22 cellular contexts compared by ENCODE assay signal in the genomic region with DNA sequence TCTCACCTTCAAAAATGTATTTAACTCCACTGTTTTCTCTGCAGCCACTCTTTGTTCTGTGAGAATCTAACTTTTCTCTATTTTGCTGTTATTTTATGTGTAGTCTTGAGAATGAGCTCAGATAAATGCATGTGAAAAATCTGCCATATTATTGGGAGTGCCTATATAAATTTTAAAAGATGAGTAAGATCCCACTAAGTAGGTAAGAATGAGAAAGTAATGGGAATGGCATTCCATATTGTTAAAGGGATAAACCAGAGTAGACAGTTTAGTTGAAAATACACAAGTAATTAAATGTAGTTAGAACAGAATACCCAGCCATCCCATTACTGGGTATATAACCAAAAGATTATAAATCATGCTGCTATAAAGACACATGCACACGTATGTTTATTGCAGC.
"Had no signal": no experiment of that assay in that cellular context is flagged by ENCODE, and none has a peak within 500 bp of the region (broad histone marks: within the 10 kb centered on the region; RNA-seq: fewer than 3 reads in every experiment).

No MANE protein-coding gene starts in this region.

- ATAC-seq: esophagus mucosa, gastrocnemius medialis, heart right ventricle, left cardiac atrium, left lung, left ventricle myocardium superior, lower lobe of right lung, mucosa of descending colon had no signal

- H3K4me3 ChIP-seq: coronary artery, dorsolateral prefrontal cortex, esophagus squamous epithelium, gastrocnemius medialis, heart right ventricle, left lung, lower lobe of right lung, mucosa of descending colon had no signal

- DNase-seq: dermis blood vessel endothelial cell; dorsolateral prefrontal cortex; effector CD4-positive, alpha-beta T cell; effector memory CD4-positive, alpha-beta T cell; erythroblast; esophagus squamous epithelium; foreskin melanocyte; gastrocnemius medialis; glutamatergic neuron; head of caudate nucleus; heart right ventricle; hippocampal formation; left cardiac atrium; left lung; left ventricle myocardium superior; lower lobe of right lung; mesenchymal stem cell; mucosa of descending colon; naive B cell had no signal

- H3K27ac ChIP-seq: coronary artery, dorsolateral prefrontal cortex, epithelial cell of prostate, esophagus squamous epithelium, gastrocnemius medialis, heart right ventricle, left lung, lower lobe of right lung had no signal

- H3K27me3 ChIP-seq: dorsolateral prefrontal cortex, esophagus squamous epithelium, gastrocnemius medialis, heart right ventricle, left lung had no signal

- H3K4me1 ChIP-seq: esophagus squamous epithelium, gastrocnemius medialis, heart right ventricle, left lung, lower lobe of right lung had no signal
